8 cellular contexts compared by ENCODE assay signal in genomic region chr17:5237541-5238016, GRCh38. TPM values are rescaled to one million over a fixed set of nuclear protein-coding genes. Genes with fewer than 3 reads are reported as not detected.
DNase-seq lines count a peak whose midpoint lies in the region; ATAC-seq and TF ChIP-seq lines count a peak whose summit lies in the region.

No MANE protein-coding gene starts in this region.

- H3K9me3 ChIP-seq in lung (ENCODE audit: control insufficient read depth in 2 of 2, insufficient read depth in 1 of 2, low read length in 1 of 2) = no peaks in the 10 kb centered on the region
- no peaks in the 10 kb centered on the region for H3K9me3 ChIP-seq in tibial artery

- H3K36me3 ChIP-seq in lung (ENCODE audit: control insufficient read depth in 2 of 2, insufficient read depth in 2 of 2, low read length in 2 of 2) (no peaks in the 10 kb centered on the region), tibial artery (peaks cover 0 to 27% (median 4%) of the 10 kb centered on the region in 3 donors)

- in situ Hi-C loops in SK-MEL-5 (cut with HindIII; ENCODE audit: low pct_unique_long_range_greater_than_20kb, low sequenced_read_pairs) = no loop called here

- intact Hi-C loops in Right ventricle myocardium inferior (cut with DNase I) (no loop called here), cardiac septum (cut with DNase I) (no loop called here), tibial artery (cut with DNase I; ENCODE audit: low total_unique reads) (no loop called here)

- H3K4me3 Mint-ChIP-seq in IgD-negative memory B cell = peak overlapping the region; percentile 28 to 99 (median 88)

- peak overlapping the region; percentile 49 to 95 (median 89) for H3K27ac Mint-ChIP-seq in IgD-negative memory B cell

- H3K4me1 Mint-ChIP-seq in IgD-negative memory B cell = peaks cover 29 to 41% (median 39%) of the 10 kb centered on the region in 3 donors

- H3K36me3 Mint-ChIP-seq in IgD-negative memory B cell = peaks cover 20% of the 10 kb centered on the region

- no peak for DNase-seq in Right ventricle myocardium inferior (ENCODE audit: missing footprints)
- DNase-seq in cardiac septum (ENCODE audit: low spot score) = no peak
- peak; percentile 94 for DNase-seq in SK-MEL-5 (ENCODE audit: low read depth, low spot score)
- peak; percentile 55 to 78 for DNase-seq in cardiac fibroblast (ENCODE audit: low read depth in 2 of 2)
- DNase-seq in lung (ENCODE audit: low spot score) = peak; percentile 69
- peak; percentile 58 to 68 for DNase-seq in tibial artery

- H3K4me3 ChIP-seq in cardiac fibroblast (replicated peaks in 1 of 2; ENCODE audit: low read depth in 2 of 2, low read length in 2 of 2) (no peak overlapping the region), lung (no peak overlapping the region), tibial artery (no peak overlapping the region)

- no peaks in the 10 kb centered on the region for H3K27me3 ChIP-seq in lung (ENCODE audit: control insufficient read depth, insufficient read depth)
- H3K27me3 ChIP-seq in tibial artery = no peaks in the 10 kb centered on the region

- H3K9me3 Mint-ChIP-seq in IgD-negative memory B cell = peaks cover 0 to 5% (median 3%) of the 10 kb centered on the region in 3 donors

- peaks cover 4% of the 10 kb centered on the region for H3K27me3 Mint-ChIP-seq in IgD-negative memory B cell

- no peak overlapping the region for H3K27ac ChIP-seq in lung (ENCODE audit: low read depth in 1 of 2, low read length in 1 of 2)
- no peak overlapping the region for H3K27ac ChIP-seq in tibial artery

- ATAC-seq in Right ventricle myocardium inferior = peak; percentile 51
- ATAC-seq in lung (ENCODE audit: insufficient read depth, low FRiP score) = peak; percentile 80
- no peak for ATAC-seq in HG03457 (IDR thresholded peaks at IDR 0.05; ENCODE audit: unreplicated experiment)

- TF ChIP-seq CTCF in cardiac fibroblast (IDR thresholded peaks at IDR 0.05; ENCODE audit: low read depth, low read length) (peak; percentile 75), lung (IDR thresholded peaks at IDR 0.05; ENCODE audit: control extremely low read depth, extremely low read depth) (peak; percentile 44), tibial artery (IDR thresholded peaks at IDR 0.05) (peak; percentile 35 to 47)

- H3K4me1 ChIP-seq in lung (ENCODE audit: control insufficient read depth in 2 of 2, insufficient read depth in 2 of 2, low read length in 2 of 2) (peaks cover 0 to 2% of the 10 kb centered on the region in 2 donors), tibial artery (no peaks in the 10 kb centered on the region)

- 23 to 24% methylated on average over 6 of the region's 6 CpGs for WGBS in lung, 2 donors

RNA-seq across cellular contexts. Expression of gene SCIMP, which starts 2.9 kb away (rescaled TPM):
- 1.0 TPM for total RNA-seq in Right ventricle myocardium inferior
- 0.62 TPM for total RNA-seq in cardiac septum
- polyA plus RNA-seq in IgD-negative memory B cell = 325 TPM
- not detected in 2 replicates for total RNA-seq in SK-MEL-5 (2014; rRNA removed; shearing (Covaris generic))
- polyA plus RNA-seq in SK-MEL-5 (2015; cell fraction: cytosol; rRNA removed) = not detected in 2 replicates
- not detected in 2 replicates for polyA plus RNA-seq in SK-MEL-5 (2015; cell fraction: nucleus; rRNA removed)
- 10 to 100 TPM in 1 of 2 donors, 1 to 10 TPM in 1; 2.3 to 18.6 TPM for total RNA-seq in lung
- 10 to 100 TPM in 1 of 2 donors, 1 to 10 TPM in 1; 3.8 to 22.2 TPM for polyA plus RNA-seq in lung

RNA-seq across cellular contexts. Expression of gene RABEP1, which starts 44.5 kb away (rescaled TPM):
- 54.2 TPM for total RNA-seq in Right ventricle myocardium inferior
- total RNA-seq in cardiac septum = 65.2 TPM
- 62.9 TPM for polyA plus RNA-seq in IgD-negative memory B cell
- 38.4 and 50.9 TPM in 2 replicates for total RNA-seq in SK-MEL-5 (2014; rRNA removed; shearing (Covaris generic))
- 19.7 and 27.6 TPM in 2 replicates for polyA plus RNA-seq in SK-MEL-5 (2015; cell fraction: cytosol; rRNA removed)
- 19.7 and 27.9 TPM in 2 replicates for polyA plus RNA-seq in SK-MEL-5 (2015; cell fraction: nucleus; rRNA removed)
- 10 to 100 TPM; 34.0 to 38.2 TPM for total RNA-seq in lung
- polyA plus RNA-seq in lung = 10 to 100 TPM; 14.9 to 16.2 TPM

RNA-seq across cellular contexts. Expression of gene ZNF594, which starts 45.9 kb away (rescaled TPM):
- total RNA-seq in Right ventricle myocardium inferior (7.2 TPM), cardiac septum (5.8 TPM), lung (10 to 100 TPM in 1 of 2 donors, 1 to 10 TPM in 1; 7.9 to 14.4 TPM)
- polyA plus RNA-seq in IgD-negative memory B cell (2.1 TPM), lung (1 to 10 TPM; 1.6 to 2.1 TPM)
- 5.7 and 7.5 TPM in 2 replicates for total RNA-seq in SK-MEL-5 (2014; rRNA removed; shearing (Covaris generic))
- 2.6 and 5.4 TPM in 2 replicates for polyA plus RNA-seq in SK-MEL-5 (2015; cell fraction: cytosol; rRNA removed)
- 21.0 and 36.8 TPM in 2 replicates for polyA plus RNA-seq in SK-MEL-5 (2015; cell fraction: nucleus; rRNA removed)

Comparison
In these comparisons a context has a peak if more than half of its experiments do, and no peak if none do; other contexts are left out.
1. DNase-seq: peak in SK-MEL-5 (single experiment), cardiac fibroblast (2 of 2), lung (single experiment) and tibial artery (2 of 2); none in Right ventricle myocardium inferior (single experiment) and cardiac septum (single experiment).
2. Peak in every context shown above with its lines, with median percentiles within 50 percentile points of each other: CTCF ChIP-seq.